Comparison of ENCODE assay signal across 13 cellular contexts in genomic region chr11:11279956-11280689, GRCh38.
A peak's percentile ranks its signal among the peaks of the same experiment; 100 is the strongest.
DNase-seq lines count a peak whose midpoint lies in the region; ATAC-seq and TF ChIP-seq lines count a peak whose summit lies in the region.
"Had no signal": no experiment of that assay in that cellular context is flagged by ENCODE, and none has a peak within 500 bp of the region (broad histone marks: within the 10 kb centered on the region; RNA-seq: fewer than 3 reads in every experiment).

No MANE protein-coding gene starts in this region.

- TF ChIP-seq CTCF in endodermal cell (conservative IDR thresholded peaks at IDR 0.05) (no peak), smooth muscle cell (IDR thresholded peaks at IDR 0.05; ENCODE audit: borderline replicate concordance, insufficient read depth, poor library complexity, severe bottlenecking) (no peak)

- H3K36me3 ChIP-seq in endodermal cell (ENCODE audit: control insufficient read depth, insufficient read depth, low read length): no peaks in the 10 kb centered on the region
- H3K36me3 ChIP-seq in smooth muscle cell (ENCODE audit: low read depth): no peaks in the 10 kb centered on the region
- H3K36me3 ChIP-seq: adrenal gland, thyroid gland had no signal

- no peak overlapping the region for H3K27ac Mint-ChIP-seq in activated CD4-positive, alpha-beta T cell treated with anti-CD3 and anti-CD28 coated beads for 36 hours
- peak overlapping the region; percentile 90 for H3K27ac Mint-ChIP-seq in endodermal cell
- H3K27ac Mint-ChIP-seq in activated CD8-positive, alpha-beta memory T cell treated with anti-CD3 and anti-CD28 coated beads, Interleukin-2, amount 10 ng/mL, durations not matched to agents 7 days and 5 days: no peak overlapping the region
- H3K27ac Mint-ChIP-seq: activated B cell treated with CpG ODN at 0.5 μM for 24 hours had no signal

- H3F3A ChIP-seq in smooth muscle cell (ENCODE audit: low read depth): no peaks in the 10 kb centered on the region

- peak; percentile 21 for DNase-seq in activated CD4-positive, alpha-beta T cell treated with anti-CD3 and anti-CD28 coated beads for 36 hours
- no peak for DNase-seq in activated CD4-positive, alpha-beta T cell treated with anti-CD3 and anti-CD28 coated beads, Interleukin-2, amount 50 U/mL, for 1 hour
- DNase-seq in NCI-H510A treated with DMSO at 0.1 percent for 48 hours (lab: John Stamatoyannopoulos, UW) (peak; percentile 60), endodermal cell (peak; percentile 82), smooth muscle cell (lab: John Stamatoyannopoulos, UW; ENCODE audit: unreplicated experiment) (no peak), SW 1271 (lab: John Stamatoyannopoulos, UW) (no peak)
- no peak for DNase-seq in stimulated activated CD4-positive, alpha-beta T cell treated with anti-CD3 and anti-CD28 coated beads, Interleukin-12 subunit alpha, Interleukin-12 subunit beta, amount 100 ng/mL, for 4 hours
- DNase-seq in activated CD8-positive, alpha-beta memory T cell treated with anti-CD3 and anti-CD28 coated beads, Interleukin-2, amount 10 ng/mL, durations not matched to agents 7 days and 5 days: no peak
- DNase-seq: activated B cell treated with CpG ODN at 0.5 μM for 24 hours; adrenal gland; NCI-H526 treated with DMSO at 0.1 percent for 48 hours; stimulated activated CD4-positive, alpha-beta T cell treated with anti-CD3 and anti-CD28 coated beads, Interleukin-1b, Interleukin-23, amount 100 ng/mL, for 48 hours; thyroid gland had no signal

- H3K4me1 ChIP-seq in endodermal cell (ENCODE audit: control insufficient read depth, insufficient read depth, low read length): peaks cover 3% of the 10 kb centered on the region
- peaks cover 5% of the 10 kb centered on the region for H3K4me1 ChIP-seq in smooth muscle cell (ENCODE audit: low read depth)
- H3K4me1 ChIP-seq: adrenal gland had no signal

- ATAC-seq in activated CD4-positive, alpha-beta T cell treated with anti-CD3 and anti-CD28 coated beads for 36 hours: no peak
- ATAC-seq in activated CD8-positive, alpha-beta memory T cell treated with anti-CD3 and anti-CD28 coated beads, Interleukin-2, amount 10 ng/mL, durations not matched to agents 7 days and 5 days: no peak

- no peaks in the 10 kb centered on the region for H4K20me1 ChIP-seq in smooth muscle cell (ENCODE audit: low read depth)

- H3K4me3 Mint-ChIP-seq in activated CD4-positive, alpha-beta T cell treated with anti-CD3 and anti-CD28 coated beads for 36 hours: no peak overlapping the region
- no peak overlapping the region for H3K4me3 Mint-ChIP-seq in endodermal cell
- no peak overlapping the region for H3K4me3 Mint-ChIP-seq in activated CD8-positive, alpha-beta memory T cell treated with anti-CD3 and anti-CD28 coated beads, Interleukin-2, amount 10 ng/mL, durations not matched to agents 7 days and 5 days
- H3K4me3 Mint-ChIP-seq: activated B cell treated with CpG ODN at 0.5 μM for 24 hours had no signal

- peaks cover 4% of the 10 kb centered on the region for H3K4me1 Mint-ChIP-seq in activated CD4-positive, alpha-beta T cell treated with anti-CD3 and anti-CD28 coated beads for 36 hours
- H3K4me1 Mint-ChIP-seq in endodermal cell: peaks cover 32% of the 10 kb centered on the region
- H3K4me1 Mint-ChIP-seq in activated CD8-positive, alpha-beta memory T cell treated with anti-CD3 and anti-CD28 coated beads, Interleukin-2, amount 10 ng/mL, durations not matched to agents 7 days and 5 days: peaks cover 2% of the 10 kb centered on the region
- H3K4me1 Mint-ChIP-seq: activated B cell treated with CpG ODN at 0.5 μM for 24 hours had no signal

- 60 to 79% methylated on average over 6 to 10 of the region's 11 CpGs for WGBS in endodermal cell (ENCODE audit: insufficient coverage in 1 of 2, insufficient read length in 1 of 2), 2 experiments
- WGBS in smooth muscle cell (ENCODE audit: low lambda C conversion rate): 61% methylated on average over 9 of the region's 11 CpGs

- no peaks in the 10 kb centered on the region for H3K36me3 Mint-ChIP-seq in activated CD4-positive, alpha-beta T cell treated with anti-CD3 and anti-CD28 coated beads for 36 hours (ENCODE audit: low read depth)
- no peaks in the 10 kb centered on the region for H3K36me3 Mint-ChIP-seq in endodermal cell (ENCODE audit: low read depth)
- H3K36me3 Mint-ChIP-seq in activated CD8-positive, alpha-beta memory T cell treated with anti-CD3 and anti-CD28 coated beads, Interleukin-2, amount 10 ng/mL, durations not matched to agents 7 days and 5 days: no peaks in the 10 kb centered on the region

- H3K4me3 ChIP-seq in endodermal cell (ENCODE audit: low read length) (no peak overlapping the region), smooth muscle cell (no peak overlapping the region)
- H3K4me3 ChIP-seq: adrenal gland, thyroid gland had no signal

- H3K9me3 ChIP-seq in endodermal cell (ENCODE audit: control insufficient read depth, low read length) (no peaks in the 10 kb centered on the region), smooth muscle cell (replicated peaks; ENCODE audit: low read depth) (no peaks in the 10 kb centered on the region)
- H3K9me3 ChIP-seq: adrenal gland, thyroid gland had no signal

- H3K9me3 Mint-ChIP-seq in activated CD4-positive, alpha-beta T cell treated with anti-CD3 and anti-CD28 coated beads for 36 hours (ENCODE audit: low read depth): no peaks in the 10 kb centered on the region
- peaks cover 13% of the 10 kb centered on the region for H3K9me3 Mint-ChIP-seq in endodermal cell
- no peaks in the 10 kb centered on the region for H3K9me3 Mint-ChIP-seq in activated CD8-positive, alpha-beta memory T cell treated with anti-CD3 and anti-CD28 coated beads, Interleukin-2, amount 10 ng/mL, durations not matched to agents 7 days and 5 days (ENCODE audit: low read depth)

- CTCF ChIA-PET in activated CD4-positive, alpha-beta T cell treated with anti-CD3 and anti-CD28 coated beads for 36 hours (lab: Charles Lee): interaction anchor here (0.6 to 0.9 kb wide), 3 partner anchors 12 to 244 kb away, joined by 3 read pairs; no protein-coding TSS in a partner anchor
- CTCF ChIA-PET in activated CD8-positive, alpha-beta memory T cell treated with anti-CD3 and anti-CD28 coated beads, Interleukin-2, amount 10 ng/mL, durations not matched to agents 7 days and 5 days (lab: Charles Lee): interaction anchor here (1.1 kb wide), 1 partner anchor 14 kb away, joined by 3 read pairs; no protein-coding TSS in a partner anchor

- H3K27ac ChIP-seq in endodermal cell (ENCODE audit: low read depth, low read length) (no peak overlapping the region), smooth muscle cell (ENCODE audit: low read depth) (no peak overlapping the region)
- H3K27ac ChIP-seq: adrenal gland, thyroid gland had no signal

- H3K9ac ChIP-seq in endodermal cell (ENCODE audit: extremely low read depth, low read length, poor library complexity, severe bottlenecking) (no peak overlapping the region), smooth muscle cell (ENCODE audit: low read depth) (no peak overlapping the region)

- peak overlapping the region; percentile 39 for H3K4me2 ChIP-seq in smooth muscle cell

- H3K27me3 ChIP-seq in endodermal cell (ENCODE audit: control insufficient read depth, insufficient read depth, low read length, poor library complexity, severe bottlenecking) (no peaks in the 10 kb centered on the region), smooth muscle cell (ENCODE audit: low read depth) (no peaks in the 10 kb centered on the region)
- H3K27me3 ChIP-seq: adrenal gland, thyroid gland had no signal

- POLR2A ChIA-PET in activated CD4-positive, alpha-beta T cell treated with anti-CD3 and anti-CD28 coated beads for 36 hours (lab: Charles Lee): no interaction called here

- intact Hi-C loops in activated CD4-positive, alpha-beta T cell treated with anti-CD3 and anti-CD28 coated beads for 36 hours (cut with DNase I, micrococcal nuclease): no loop called here

- peaks cover 8% of the 10 kb centered on the region for H3K27me3 Mint-ChIP-seq in activated CD4-positive, alpha-beta T cell treated with anti-CD3 and anti-CD28 coated beads for 36 hours
- no peaks in the 10 kb centered on the region for H3K27me3 Mint-ChIP-seq in endodermal cell (ENCODE audit: insufficient read depth)
- H3K27me3 Mint-ChIP-seq in activated CD8-positive, alpha-beta memory T cell treated with anti-CD3 and anti-CD28 coated beads, Interleukin-2, amount 10 ng/mL, durations not matched to agents 7 days and 5 days: peaks cover 12% of the 10 kb centered on the region

- H2AFZ ChIP-seq in smooth muscle cell (ENCODE audit: low read depth): peak overlapping the region; percentile 59

- H3K79me2 ChIP-seq in smooth muscle cell (ENCODE audit: low read depth): no peaks in the 10 kb centered on the region

Comparison
In these comparisons a context has a peak if more than half of its experiments do, and no peak if none do; other contexts are left out.
1. DNase-seq: peak in activated CD4-positive, alpha-beta T cell treated with anti-CD3 and anti-CD28 coated beads for 36 hours (single experiment), NCI-H510A treated with DMSO at 0.1 percent for 48 hours (single experiment) and endodermal cell (single experiment); none in activated CD4-positive, alpha-beta T cell treated with anti-CD3 and anti-CD28 coated beads, Interleukin-2, amount 50 U/mL, for 1 hour (single experiment), smooth muscle cell (single experiment), stimulated activated CD4-positive, alpha-beta T cell treated with anti-CD3 and anti-CD28 coated beads, Interleukin-12 subunit alpha, Interleukin-12 subunit beta, amount 100 ng/mL, for 4 hours (single experiment), activated CD8-positive, alpha-beta memory T cell treated with anti-CD3 and anti-CD28 coated beads, Interleukin-2, amount 10 ng/mL, durations not matched to agents 7 days and 5 days (single experiment) and SW 1271 (0 of 2).